Comparison of ENCODE assay signal across 18 cellular contexts in the genomic region with DNA sequence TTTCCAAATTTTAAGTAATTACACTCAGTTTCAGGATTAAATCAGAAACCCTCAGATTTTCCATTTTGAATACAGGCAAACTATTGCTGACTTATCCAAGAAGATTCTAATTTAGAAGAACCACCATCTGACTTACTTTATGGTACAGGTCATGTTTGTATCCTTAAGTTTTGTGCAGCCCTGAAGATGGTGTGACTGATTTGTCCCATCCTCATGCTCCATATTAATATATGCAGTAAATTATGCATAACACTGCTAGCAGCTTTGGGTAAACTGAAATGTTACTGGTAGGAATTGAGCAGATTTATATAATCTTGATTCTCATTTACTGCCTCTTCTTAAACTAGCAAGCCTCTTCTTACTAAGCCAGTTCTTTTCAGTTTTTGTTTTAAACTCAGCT. TPM values are rescaled to one million over a fixed set of nuclear protein-coding genes. Genes with fewer than 3 reads are reported as not detected.
DNase-seq lines count a peak whose midpoint lies in the region; ATAC-seq lines count a peak whose summit lies in the region.
"Had no signal": no experiment of that assay in that cellular context is flagged by ENCODE, and none has a peak within 500 bp of the region (broad histone marks: within the 10 kb centered on the region; RNA-seq: fewer than 3 reads in every experiment).

No MANE protein-coding gene starts in this region.

- H3K9me3 Mint-ChIP-seq in activated CD4-positive, alpha-beta T cell treated with anti-CD3 and anti-CD28 coated beads, Interleukin-2, amount 10 ng/mL, durations not matched to agents 7 days and 5 days: no peaks in the 10 kb centered on the region
- H3K9me3 Mint-ChIP-seq in activated T-helper 1 cell treated with anti-CD3 and anti-CD28 coated beads, Interleukin-12 subunit alpha, Interleukin-12 subunit beta, Interleukin-2, Interleukin-4 antibody, amounts not matched to agents 30 ng/mL and 10 ng/mL and 1 ng/mL, durations not matched to agents 14 hours and 24 hours and 36 hours: peaks cover 3% of the 10 kb centered on the region
- no peaks in the 10 kb centered on the region for H3K9me3 Mint-ChIP-seq in stimulated activated effector memory CD8-positive, alpha-beta T cell treated with anti-CD3 and anti-CD28 coated beads, Interleukin-12 subunit alpha, Interleukin-12 subunit beta, amount 100 ng/mL, for 72 hours
- H3K9me3 Mint-ChIP-seq: CD8-positive, alpha-beta memory T cell had no signal

- CTCF ChIA-PET in activated CD4-positive, alpha-beta T cell treated with anti-CD3 and anti-CD28 coated beads, Interleukin-2, amount 10 ng/mL, durations not matched to agents 7 days and 5 days (lab: Charles Lee): interaction anchor here (1.2 to 2.4 kb wide), 3 partner anchors 11 to 18 kb away, joined by 4 to 7 read pairs (median 4); no protein-coding TSS in a partner anchor

- peaks cover 22% of the 10 kb centered on the region for H3K36me3 Mint-ChIP-seq in activated CD4-positive, alpha-beta T cell treated with anti-CD3 and anti-CD28 coated beads, Interleukin-2, amount 10 ng/mL, durations not matched to agents 7 days and 5 days (ENCODE audit: low read depth)
- peaks cover 27% of the 10 kb centered on the region for H3K36me3 Mint-ChIP-seq in activated T-helper 1 cell treated with anti-CD3 and anti-CD28 coated beads, Interleukin-12 subunit alpha, Interleukin-12 subunit beta, Interleukin-2, Interleukin-4 antibody, amounts not matched to agents 30 ng/mL and 10 ng/mL and 1 ng/mL, durations not matched to agents 14 hours and 24 hours and 36 hours (ENCODE audit: low read depth)
- peaks cover 47% of the 10 kb centered on the region for H3K36me3 Mint-ChIP-seq in stimulated activated effector memory CD8-positive, alpha-beta T cell treated with anti-CD3 and anti-CD28 coated beads, Interleukin-12 subunit alpha, Interleukin-12 subunit beta, amount 100 ng/mL, for 72 hours

- POLR2A ChIA-PET in activated CD4-positive, alpha-beta T cell treated with anti-CD3 and anti-CD28 coated beads, Interleukin-2, amount 10 ng/mL, durations not matched to agents 7 days and 5 days (lab: Charles Lee): no interaction called here

- DNase-seq in activated CD4-positive, alpha-beta T cell treated with anti-CD3 and anti-CD28 coated beads, Interleukin-2, amount 10 ng/mL, durations not matched to agents 7 days and 5 days: no peak
- DNase-seq in activated CD4-positive, alpha-beta T cell treated with anti-CD3 and anti-CD28 coated beads, Interleukin-2, amount 50 U/mL, for 48 hours: no peak
- no peak for DNase-seq in activated T-helper 1 cell treated with anti-CD3 and anti-CD28 coated beads, Interleukin-12 subunit alpha, Interleukin-12 subunit beta, Interleukin-2, Interleukin-4 antibody, amounts not matched to agents 30 ng/mL and 10 ng/mL and 1 ng/mL, durations not matched to agents 14 hours and 24 hours and 36 hours (ENCODE audit: low spot score)
- no peak for DNase-seq in stimulated activated effector memory CD8-positive, alpha-beta T cell treated with anti-CD3 and anti-CD28 coated beads, Interleukin-12 subunit alpha, Interleukin-12 subunit beta, amount 100 ng/mL, for 72 hours (ENCODE audit: low spot score in 2 of 2)
- DNase-seq in caudate nucleus (lab: John Stamatoyannopoulos, UW): no peak
- DNase-seq: CD8-positive, alpha-beta memory T cell; DND-41; foreskin fibroblast; Kasumi-1; NCI-H1105 treated with DMSO at 0.1 percent for 48 hours; NCI-H2171; NCI-H82; upper lobe of right lung had no signal

- intact Hi-C loops in activated T-helper 1 cell treated with anti-CD3 and anti-CD28 coated beads, Interleukin-12 subunit alpha, Interleukin-12 subunit beta, Interleukin-2, Interleukin-4 antibody, amounts not matched to agents 30 ng/mL and 10 ng/mL and 1 ng/mL, durations not matched to agents 14 hours and 24 hours and 36 hours (cut with micrococcal nuclease): loop anchor here (1.0 to 5.0 kb wide), 6 partner anchors 12 to 294 kb away; partner anchors contain the start of genes ME2 and MEX3C

- peak overlapping the region; percentile 73 for H3K27ac Mint-ChIP-seq in activated CD4-positive, alpha-beta T cell treated with anti-CD3 and anti-CD28 coated beads, Interleukin-2, amount 10 ng/mL, durations not matched to agents 7 days and 5 days
- peak overlapping the region; percentile 98 for H3K27ac Mint-ChIP-seq in activated T-helper 1 cell treated with anti-CD3 and anti-CD28 coated beads, Interleukin-12 subunit alpha, Interleukin-12 subunit beta, Interleukin-2, Interleukin-4 antibody, amounts not matched to agents 30 ng/mL and 10 ng/mL and 1 ng/mL, durations not matched to agents 14 hours and 24 hours and 36 hours
- peak overlapping the region; percentile 85 for H3K27ac Mint-ChIP-seq in stimulated activated effector memory CD8-positive, alpha-beta T cell treated with anti-CD3 and anti-CD28 coated beads, Interleukin-12 subunit alpha, Interleukin-12 subunit beta, amount 100 ng/mL, for 72 hours

- H3K27me3 Mint-ChIP-seq in activated CD4-positive, alpha-beta T cell treated with anti-CD3 and anti-CD28 coated beads, Interleukin-2, amount 10 ng/mL, durations not matched to agents 7 days and 5 days: no peaks in the 10 kb centered on the region
- no peaks in the 10 kb centered on the region for H3K27me3 Mint-ChIP-seq in activated T-helper 1 cell treated with anti-CD3 and anti-CD28 coated beads, Interleukin-12 subunit alpha, Interleukin-12 subunit beta, Interleukin-2, Interleukin-4 antibody, amounts not matched to agents 30 ng/mL and 10 ng/mL and 1 ng/mL, durations not matched to agents 14 hours and 24 hours and 36 hours (ENCODE audit: insufficient read depth)
- H3K27me3 Mint-ChIP-seq: CD8-positive, alpha-beta memory T cell had no signal

- no peak overlapping the region for H3K27ac ChIP-seq in caudate nucleus (ENCODE audit: low read depth, low read length)
- H3K27ac ChIP-seq: ascending aorta, upper lobe of right lung had no signal

- ATAC-seq in GM21381 (IDR thresholded peaks at IDR 0.05; ENCODE audit: unreplicated experiment) (peak; percentile 19), HG02852 (IDR thresholded peaks at IDR 0.05; ENCODE audit: unreplicated experiment) (no peak), GM21737 (IDR thresholded peaks at IDR 0.05; ENCODE audit: unreplicated experiment) (no peak)
- ATAC-seq in stimulated activated effector memory CD8-positive, alpha-beta T cell treated with anti-CD3 and anti-CD28 coated beads, Interleukin-12 subunit alpha, Interleukin-12 subunit beta, amount 100 ng/mL, for 72 hours: peak; percentile 71
- ATAC-seq: left lobe of liver, upper lobe of right lung had no signal

- peaks cover 54% of the 10 kb centered on the region for H3K4me1 Mint-ChIP-seq in activated CD4-positive, alpha-beta T cell treated with anti-CD3 and anti-CD28 coated beads, Interleukin-2, amount 10 ng/mL, durations not matched to agents 7 days and 5 days
- peaks cover 62% of the 10 kb centered on the region for H3K4me1 Mint-ChIP-seq in activated T-helper 1 cell treated with anti-CD3 and anti-CD28 coated beads, Interleukin-12 subunit alpha, Interleukin-12 subunit beta, Interleukin-2, Interleukin-4 antibody, amounts not matched to agents 30 ng/mL and 10 ng/mL and 1 ng/mL, durations not matched to agents 14 hours and 24 hours and 36 hours (ENCODE audit: low read depth)
- H3K4me1 Mint-ChIP-seq in stimulated activated effector memory CD8-positive, alpha-beta T cell treated with anti-CD3 and anti-CD28 coated beads, Interleukin-12 subunit alpha, Interleukin-12 subunit beta, amount 100 ng/mL, for 72 hours: peaks cover 65% of the 10 kb centered on the region

- H3K4me3 Mint-ChIP-seq in activated CD4-positive, alpha-beta T cell treated with anti-CD3 and anti-CD28 coated beads, Interleukin-2, amount 10 ng/mL, durations not matched to agents 7 days and 5 days: no peak overlapping the region
- peak overlapping the region; percentile 58 for H3K4me3 Mint-ChIP-seq in activated T-helper 1 cell treated with anti-CD3 and anti-CD28 coated beads, Interleukin-12 subunit alpha, Interleukin-12 subunit beta, Interleukin-2, Interleukin-4 antibody, amounts not matched to agents 30 ng/mL and 10 ng/mL and 1 ng/mL, durations not matched to agents 14 hours and 24 hours and 36 hours
- H3K4me3 Mint-ChIP-seq in stimulated activated effector memory CD8-positive, alpha-beta T cell treated with anti-CD3 and anti-CD28 coated beads, Interleukin-12 subunit alpha, Interleukin-12 subunit beta, amount 100 ng/mL, for 72 hours: peak overlapping the region; percentile 65
- H3K4me3 Mint-ChIP-seq: CD8-positive, alpha-beta memory T cell had no signal

RNA-seq across cellular contexts. Expression of gene MEX3C, which starts 25.9 kb away (rescaled TPM):
- total RNA-seq in activated CD4-positive, alpha-beta T cell treated with anti-CD3 and anti-CD28 coated beads, Interleukin-2, amount 10 ng/mL, durations not matched to agents 7 days and 5 days: 10 to 100 TPM; 49.6 to 58.2 TPM
- 67.6 and 68.0 TPM in 2 replicates for total RNA-seq in activated T-helper 1 cell treated with anti-CD3 and anti-CD28 coated beads, Interleukin-12 subunit alpha, Interleukin-12 subunit beta, Interleukin-2, Interleukin-4 antibody, amounts not matched to agents 30 ng/mL and 10 ng/mL and 1 ng/mL, durations not matched to agents 14 hours and 24 hours and 36 hours

Comparison
In these comparisons a context has a peak if more than half of its experiments do, and no peak if none do; other contexts are left out.
1. ATAC-seq: peak in GM21381 (single experiment) and stimulated activated effector memory CD8-positive, alpha-beta T cell treated with anti-CD3 and anti-CD28 coated beads, Interleukin-12 subunit alpha, Interleukin-12 subunit beta, amount 100 ng/mL, for 72 hours (single experiment); none in HG02852 (single experiment) and GM21737 (single experiment).
2. Peak in every context shown above with its lines, with median percentiles within 50 percentile points of each other: H3K27ac Mint-ChIP-seq.